16 cellular contexts compared by ENCODE assay signal in genomic region chr3:187963677-187964385, GRCh38.
DNase-seq lines count a peak whose midpoint lies in the region; ATAC-seq and TF ChIP-seq lines count a peak whose summit lies in the region.
"Had no signal": no experiment of that assay in that cellular context is flagged by ENCODE, and none has a peak within 500 bp of the region (broad histone marks: within the 10 kb centered on the region; RNA-seq: fewer than 3 reads in every experiment).

No MANE protein-coding gene starts in this region.

- H3K27me3 ChIP-seq in heart right ventricle = no peaks in the 10 kb centered on the region
- H3K27me3 ChIP-seq in BE2C = no peaks in the 10 kb centered on the region

- peaks cover 0 to 70% (median 21%) of the 10 kb centered on the region in 9 donors for H3K4me1 ChIP-seq in heart right ventricle
- no peaks in the 10 kb centered on the region for H3K4me1 ChIP-seq in BE2C

- H3K9me3 ChIP-seq in heart right ventricle = no peaks in the 10 kb centered on the region
- H3K9me3 ChIP-seq in BE2C = no peaks in the 10 kb centered on the region

- H3K27ac ChIP-seq in heart right ventricle = peak overlapping the region; percentile 44 to 89 (median 82)
- H3K27ac ChIP-seq: SK-N-MC had no signal

- peak overlapping the region in 5 of 10 donors; percentile 11 to 29 (median 23) for H3K4me3 ChIP-seq in heart right ventricle
- H3K4me3 ChIP-seq in BE2C (ENCODE audit: low read depth, low read length) = no peak overlapping the region
- H3K4me3 ChIP-seq: SK-N-MC had no signal

- H3K9me3 Mint-ChIP-seq in activated T-cell treated with anti-CD3 and anti-CD28 coated beads, Interleukin-2, amount 50 U/mL, for 72 hours = no peaks in the 10 kb centered on the region
- H3K9me3 Mint-ChIP-seq in stimulated activated naive CD8-positive, alpha-beta T cell treated with anti-CD3 and anti-CD28 coated beads, Interleukin-15, Interleukin-2, amounts not matched to agents 100 ng/mL and 50 ng/mL, for 24 hours = no peaks in the 10 kb centered on the region
- H3K9me3 Mint-ChIP-seq in activated CD8-positive, alpha-beta memory T cell treated with anti-CD3 and anti-CD28 coated beads, Interleukin-2, amount 10 ng/mL, durations not matched to agents 7 days and 5 days (ENCODE audit: low read depth) = no peaks in the 10 kb centered on the region
- H3K9me3 Mint-ChIP-seq: IgD-negative memory B cell; immature natural killer cell; nephron; stimulated activated memory B cell treated with anti-CD40 and anti-IgM and Interleukin-4, amounts not matched to agents 10 μg/mL and 1 μg/mL and 100 μg/mL, for 72 hours had no signal

- intact Hi-C loops in heart right ventricle (cut with DNase I) = loop anchor here in 2 of 10 donors (5.0 to 10.0 kb wide), 2 partner anchors 217 to 301 kb away; partner anchors contain the start of gene BCL6 (in 2 of the 2)

- H3K4me3 Mint-ChIP-seq in activated T-cell treated with anti-CD3 and anti-CD28 coated beads, Interleukin-2, amount 50 U/mL, for 72 hours = no peak overlapping the region
- no peak overlapping the region for H3K4me3 Mint-ChIP-seq in stimulated activated naive CD8-positive, alpha-beta T cell treated with anti-CD3 and anti-CD28 coated beads, Interleukin-15, Interleukin-2, amounts not matched to agents 100 ng/mL and 50 ng/mL, for 24 hours
- H3K4me3 Mint-ChIP-seq in activated CD8-positive, alpha-beta memory T cell treated with anti-CD3 and anti-CD28 coated beads, Interleukin-2, amount 10 ng/mL, durations not matched to agents 7 days and 5 days = no peak overlapping the region
- H3K4me3 Mint-ChIP-seq: IgD-negative memory B cell; immature natural killer cell; nephron; stimulated activated memory B cell treated with anti-CD40 and anti-IgM and Interleukin-4, amounts not matched to agents 10 μg/mL and 1 μg/mL and 100 μg/mL, for 72 hours had no signal

- CTCF ChIA-PET in activated CD8-positive, alpha-beta memory T cell treated with anti-CD3 and anti-CD28 coated beads, Interleukin-2, amount 10 ng/mL, durations not matched to agents 7 days and 5 days (lab: Charles Lee) = interaction anchor here (1.5 kb wide), 1 partner anchor 225 kb away, joined by 3 read pairs; no protein-coding TSS in a partner anchor

- no peak overlapping the region for H3K27ac Mint-ChIP-seq in activated T-cell treated with anti-CD3 and anti-CD28 coated beads, Interleukin-2, amount 50 U/mL, for 72 hours
- H3K27ac Mint-ChIP-seq in stimulated activated naive CD8-positive, alpha-beta T cell treated with anti-CD3 and anti-CD28 coated beads, Interleukin-15, Interleukin-2, amounts not matched to agents 100 ng/mL and 50 ng/mL, for 24 hours = peak overlapping the region; percentile 33
- no peak overlapping the region for H3K27ac Mint-ChIP-seq in activated CD8-positive, alpha-beta memory T cell treated with anti-CD3 and anti-CD28 coated beads, Interleukin-2, amount 10 ng/mL, durations not matched to agents 7 days and 5 days
- H3K27ac Mint-ChIP-seq: IgD-negative memory B cell; nephron; stimulated activated memory B cell treated with anti-CD40 and anti-IgM and Interleukin-4, amounts not matched to agents 10 μg/mL and 1 μg/mL and 100 μg/mL, for 72 hours had no signal

- ATAC-seq in activated T-cell treated with anti-CD3 and anti-CD28 coated beads, Interleukin-2, amount 50 U/mL, for 72 hours (replicated peaks in 1 of 2) = peak; percentile 27 to 29
- ATAC-seq in heart right ventricle = peak; percentile 83 to 95 (median 92)
- ATAC-seq in activated CD8-positive, alpha-beta memory T cell treated with anti-CD3 and anti-CD28 coated beads, Interleukin-2, amount 10 ng/mL, durations not matched to agents 7 days and 5 days = no peak

- DNase-seq in activated T-cell treated with anti-CD3 and anti-CD28 coated beads, Interleukin-2, amount 50 U/mL, for 72 hours = no peak
- DNase-seq in activated T-cell treated with anti-CD3 and anti-CD28 coated beads, Interleukin-2, amount 50 U/mL, for 48 hours = no peak
- DNase-seq in SKM-1 (lab: John Stamatoyannopoulos, UW; ENCODE audit: unreplicated experiment) (peak; percentile 55), heart right ventricle (peak in 1 of 2 donors; percentile 39), BE2C (no peak), NCI-H128 (lab: John Stamatoyannopoulos, UW; ENCODE audit: unreplicated experiment) (no peak)
- no peak for DNase-seq in activated CD8-positive, alpha-beta memory T cell treated with anti-CD3 and anti-CD28 coated beads, Interleukin-2, amount 10 ng/mL, durations not matched to agents 7 days and 5 days
- DNase-seq: GF-D8, GOT3, immature natural killer cell, NCI-H2171 treated with DMSO at 0.1 percent for 48 hours had no signal

- H3K36me3 ChIP-seq in heart right ventricle (no peaks in the 10 kb centered on the region), BE2C (no peaks in the 10 kb centered on the region)

- H3K27me3 Mint-ChIP-seq in activated T-cell treated with anti-CD3 and anti-CD28 coated beads, Interleukin-2, amount 50 U/mL, for 72 hours (ENCODE audit: low read depth) = peaks cover 17% of the 10 kb centered on the region
- peaks cover 6% of the 10 kb centered on the region for H3K27me3 Mint-ChIP-seq in stimulated activated naive CD8-positive, alpha-beta T cell treated with anti-CD3 and anti-CD28 coated beads, Interleukin-15, Interleukin-2, amounts not matched to agents 100 ng/mL and 50 ng/mL, for 24 hours
- H3K27me3 Mint-ChIP-seq in activated CD8-positive, alpha-beta memory T cell treated with anti-CD3 and anti-CD28 coated beads, Interleukin-2, amount 10 ng/mL, durations not matched to agents 7 days and 5 days = peaks cover 41% of the 10 kb centered on the region

- TF ChIP-seq CTCF in heart right ventricle (IDR thresholded peaks at IDR 0.05) (no peak), BE2C (IDR thresholded peaks at IDR 0.05; ENCODE audit: low read depth, low read length) (no peak)

- H3K4me1 Mint-ChIP-seq in activated T-cell treated with anti-CD3 and anti-CD28 coated beads, Interleukin-2, amount 50 U/mL, for 72 hours (ENCODE audit: low read depth) = peaks cover 13% of the 10 kb centered on the region
- peaks cover 40% of the 10 kb centered on the region for H3K4me1 Mint-ChIP-seq in stimulated activated naive CD8-positive, alpha-beta T cell treated with anti-CD3 and anti-CD28 coated beads, Interleukin-15, Interleukin-2, amounts not matched to agents 100 ng/mL and 50 ng/mL, for 24 hours (ENCODE audit: low read depth)
- peaks cover 6% of the 10 kb centered on the region for H3K4me1 Mint-ChIP-seq in activated CD8-positive, alpha-beta memory T cell treated with anti-CD3 and anti-CD28 coated beads, Interleukin-2, amount 10 ng/mL, durations not matched to agents 7 days and 5 days
- H3K4me1 Mint-ChIP-seq: nephron had no signal

- 23 to 36% methylated on average over 3 of the region's 3 CpGs for WGBS in heart right ventricle, 2 donors

- H3K36me3 Mint-ChIP-seq in activated T-cell treated with anti-CD3 and anti-CD28 coated beads, Interleukin-2, amount 50 U/mL, for 72 hours (ENCODE audit: insufficient read depth in 2 of 2) = no peaks in the 10 kb centered on the region
- no peaks in the 10 kb centered on the region for H3K36me3 Mint-ChIP-seq in stimulated activated naive CD8-positive, alpha-beta T cell treated with anti-CD3 and anti-CD28 coated beads, Interleukin-15, Interleukin-2, amounts not matched to agents 100 ng/mL and 50 ng/mL, for 24 hours (ENCODE audit: low read depth)
- H3K36me3 Mint-ChIP-seq in activated CD8-positive, alpha-beta memory T cell treated with anti-CD3 and anti-CD28 coated beads, Interleukin-2, amount 10 ng/mL, durations not matched to agents 7 days and 5 days = no peaks in the 10 kb centered on the region
- H3K36me3 Mint-ChIP-seq: IgD-negative memory B cell; immature natural killer cell; stimulated activated memory B cell treated with anti-CD40 and anti-IgM and Interleukin-4, amounts not matched to agents 10 μg/mL and 1 μg/mL and 100 μg/mL, for 72 hours had no signal
